In the genomic region with DNA sequence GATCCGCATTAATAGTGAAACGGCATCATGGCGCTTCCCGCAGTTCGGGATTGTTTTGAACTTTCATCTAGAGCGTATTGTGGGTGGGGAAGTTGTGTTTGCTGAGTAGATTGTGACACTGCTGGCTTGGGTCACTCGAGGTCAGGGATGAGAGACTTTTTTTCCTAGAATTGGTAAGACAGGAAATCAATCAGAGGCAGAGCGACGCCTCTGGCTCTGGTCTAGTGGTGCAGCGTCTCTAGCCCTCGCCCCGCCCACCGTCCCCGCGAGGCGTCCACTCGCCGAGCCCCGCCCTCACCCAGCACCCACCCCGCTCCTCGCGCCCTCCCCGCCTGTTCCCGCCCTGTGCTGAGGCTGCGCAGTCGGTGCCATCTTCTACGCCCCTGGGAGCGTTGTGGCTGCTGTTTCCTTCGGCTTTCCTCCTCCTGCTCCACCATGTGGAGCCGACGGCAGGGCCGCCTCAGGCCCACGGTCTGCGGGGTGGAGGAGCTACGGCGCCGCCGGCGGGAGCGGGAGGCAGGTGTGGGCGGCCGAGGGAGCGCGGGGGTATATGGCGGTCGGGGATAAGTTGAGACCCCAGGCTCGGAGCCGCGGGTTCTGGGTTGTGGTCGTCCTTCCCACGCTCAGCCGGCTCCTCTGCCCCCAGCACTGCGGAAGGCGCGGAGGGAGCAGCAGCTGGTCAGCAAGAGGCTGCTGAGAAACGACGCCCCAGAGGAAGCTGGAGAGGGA, we compare ENCODE assay signal across 1 cellular context.
TF ChIP-seq lines count a peak whose summit lies in the region.

A gene (plus strand): TSS at position 359 of the 729 bp plus-strand sequence. CDS start 77 bp downstream, at position 436.

TF ChIP-seq in HepG2, 621 proteins besides CTCF, POLR2A, EP300 and RAD21 (continued from another document and continues in another):
- TF ChIP-seq, protein P1, sequence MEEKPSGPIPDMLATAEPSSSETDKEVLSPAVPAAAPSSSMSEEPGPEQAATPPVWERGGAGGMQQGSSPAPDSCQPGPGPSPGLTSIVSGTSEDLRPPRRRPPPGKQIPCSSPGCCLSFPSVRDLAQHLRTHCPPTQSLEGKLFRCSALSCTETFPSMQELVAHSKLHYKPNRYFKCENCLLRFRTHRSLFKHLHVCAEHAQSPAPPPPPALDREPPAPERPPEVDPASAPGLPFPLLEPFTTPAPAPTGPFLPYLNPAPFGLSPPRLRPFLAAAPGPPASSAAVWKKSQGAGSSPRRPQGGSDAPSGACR (CRISPR knock-in tag; IDR thresholded peaks at IDR 0.05), result no peak
- TF ChIP-seq ZNF460 (CRISPR knock-in tag; IDR thresholded peaks at IDR 0.05; ENCODE audit: borderline replicate concordance) (no peak; the same call in 1 of the 2 replicates), ZNF382 (CRISPR knock-in tag; IDR thresholded peaks at IDR 0.05; ENCODE audit: borderline replicate concordance) (no peak), PCBP2 (optimal IDR thresholded peaks at IDR 0.05; ENCODE audit: low read depth, low read length, poor library complexity, severe bottlenecking) (no peak), ZNF660 (CRISPR knock-in tag; IDR thresholded peaks at IDR 0.05; ENCODE audit: borderline replicate concordance, low read depth) (peak; percentile 55; the same call in 1 of the 2 replicates), NKX3-1 (CRISPR knock-in tag; IDR thresholded peaks at IDR 0.05) (no peak), TAF15 (IDR thresholded peaks at IDR 0.05; ENCODE audit: low read depth, low read length, poor library complexity, severe bottlenecking) (peak; percentile 97), PRPF4 (IDR thresholded peaks at IDR 0.05; ENCODE audit: low read depth, low read length, poor library complexity, severe bottlenecking) (no peak), SMAD9 (CRISPR knock-in tag; IDR thresholded peaks at IDR 0.05) (no peak), ZNF329 (CRISPR knock-in tag; IDR thresholded peaks at IDR 0.05; ENCODE audit: low read depth) (0 out of 2 replicates have a peak, but pooled peaks have one; percentile 23), SOX6 (IDR thresholded peaks at IDR 0.05) (no peak), SOX6 (CRISPR knock-in tag; IDR thresholded peaks at IDR 0.05) (peak; percentile 92), KDM5A (IDR thresholded peaks at IDR 0.05; ENCODE audit: borderline replicate concordance, low read length) (peak; percentile 54; the same call in 1 of the 2 replicates), JARID2 (CRISPR knock-in tag; IDR thresholded peaks at IDR 0.05; ENCODE audit: insufficient replicate concordance) (no peak), PTBP1 (IDR thresholded peaks at IDR 0.05; ENCODE audit: low read depth, low read length, poor library complexity, severe bottlenecking) (no peak), NFATC3 (CRISPR knock-in tag; IDR thresholded peaks at IDR 0.05) (0 out of 2 replicates have a peak, but pooled peaks have one; percentile 83), ZNF564 (CRISPR knock-in tag; IDR thresholded peaks at IDR 0.05) (peak; percentile 89), CENPX (CRISPR knock-in tag; IDR thresholded peaks at IDR 0.05) (no peak), ZSCAN30 (CRISPR knock-in tag; IDR thresholded peaks at IDR 0.05) (no peak), ZNF558 (CRISPR knock-in tag; IDR thresholded peaks at IDR 0.05; ENCODE audit: borderline replicate concordance) (0 out of 2 replicates have a peak, but pooled peaks have one; percentile 83), MTA3 (CRISPR knock-in tag; IDR thresholded peaks at IDR 0.05) (no peak), IRF2 (CRISPR knock-in tag; IDR thresholded peaks at IDR 0.05) (peak; percentile 89), ZNF230 (CRISPR knock-in tag; IDR thresholded peaks at IDR 0.05) (peak; percentile 87; the same call in 1 of the 2 replicates), ZNF616 (CRISPR knock-in tag; IDR thresholded peaks at IDR 0.05; ENCODE audit: low read depth) (no peak), ZFX (CRISPR knock-in tag; IDR thresholded peaks at IDR 0.05; ENCODE audit: low read depth) (peak; percentile 77), ZNF138 (CRISPR knock-in tag; IDR thresholded peaks at IDR 0.05; ENCODE audit: low read depth) (no peak), CENPT (CRISPR knock-in tag; IDR thresholded peaks at IDR 0.05; ENCODE audit: low read depth) (no peak), HNRNPL (IDR thresholded peaks at IDR 0.05; ENCODE audit: low read depth, low read length) (no peak; the same call in 1 of the 2 replicates), ZNF530 (CRISPR knock-in tag; IDR thresholded peaks at IDR 0.05; ENCODE audit: low read depth) (no peak), NONO (IDR thresholded peaks at IDR 0.05) (no peak), NONO (CRISPR knock-in tag; conservative IDR thresholded peaks at IDR 0.05) (peak; percentile 77; the same call in 1 of the 2 replicates), IKZF4 (CRISPR knock-in tag; IDR thresholded peaks at IDR 0.05; ENCODE audit: borderline replicate concordance, low read depth, not compliant biosample characterization) (peak; percentile 60), ZNF543 (CRISPR knock-in tag; IDR thresholded peaks at IDR 0.05) (peak; percentile 87; the same call in 1 of the 2 replicates), MATR3 (CRISPR knock-in tag; IDR thresholded peaks at IDR 0.05) (no peak), NRL (CRISPR knock-in tag; IDR thresholded peaks at IDR 0.05; ENCODE audit: borderline replicate concordance) (peak; percentile 96)
- TF ChIP-seq, protein P2, sequence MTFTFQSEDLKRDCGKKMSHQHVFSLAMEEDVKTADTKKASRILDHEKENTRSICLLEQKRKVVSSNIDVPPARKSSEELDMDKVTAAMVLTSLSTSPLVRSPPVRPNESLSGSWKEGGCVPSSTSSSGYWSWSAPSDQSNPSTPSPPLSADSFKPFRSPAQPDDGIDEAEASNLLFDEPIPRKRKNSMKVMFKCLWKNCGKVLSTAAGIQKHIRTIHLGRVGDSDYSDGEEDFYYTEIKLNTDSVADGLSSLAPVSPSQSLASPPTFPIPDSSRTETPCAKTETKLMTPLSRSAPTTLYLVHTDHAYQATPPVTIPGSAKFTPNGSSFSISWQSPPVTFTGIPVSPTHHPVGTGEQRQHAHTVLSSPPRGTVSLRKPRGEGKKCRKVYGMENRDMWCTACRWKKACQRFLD (CRISPR knock-in tag; IDR thresholded peaks at IDR 0.05; ENCODE audit: borderline replicate concordance), result peak; percentile 72
- TF ChIP-seq, protein P3, sequence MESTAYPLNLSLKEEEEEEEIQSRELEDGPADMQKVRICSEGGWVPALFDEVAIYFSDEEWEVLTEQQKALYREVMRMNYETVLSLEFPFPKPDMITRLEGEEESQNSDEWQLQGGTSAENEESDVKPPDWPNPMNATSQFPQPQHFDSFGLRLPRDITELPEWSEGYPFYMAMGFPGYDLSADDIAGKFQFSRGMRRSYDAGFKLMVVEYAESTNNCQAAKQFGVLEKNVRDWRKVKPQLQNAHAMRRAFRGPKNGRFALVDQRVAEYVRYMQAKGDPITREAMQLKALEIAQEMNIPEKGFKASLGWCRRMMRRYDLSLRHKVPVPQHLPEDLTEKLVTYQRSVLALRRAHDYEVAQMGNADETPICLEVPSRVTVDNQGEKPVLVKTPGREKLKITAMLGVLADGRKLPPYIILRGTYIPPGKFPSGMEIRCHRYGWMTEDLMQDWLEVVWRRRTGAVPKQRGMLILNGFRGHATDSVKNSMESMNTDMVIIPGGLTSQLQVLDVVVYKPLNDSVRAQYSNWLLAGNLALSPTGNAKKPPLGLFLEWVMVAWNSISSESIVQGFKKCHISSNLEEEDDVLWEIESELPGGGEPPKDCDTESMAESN (CRISPR knock-in tag; conservative IDR thresholded peaks at IDR 0.05), result peak; percentile 78
- TF ChIP-seq, protein P4, sequence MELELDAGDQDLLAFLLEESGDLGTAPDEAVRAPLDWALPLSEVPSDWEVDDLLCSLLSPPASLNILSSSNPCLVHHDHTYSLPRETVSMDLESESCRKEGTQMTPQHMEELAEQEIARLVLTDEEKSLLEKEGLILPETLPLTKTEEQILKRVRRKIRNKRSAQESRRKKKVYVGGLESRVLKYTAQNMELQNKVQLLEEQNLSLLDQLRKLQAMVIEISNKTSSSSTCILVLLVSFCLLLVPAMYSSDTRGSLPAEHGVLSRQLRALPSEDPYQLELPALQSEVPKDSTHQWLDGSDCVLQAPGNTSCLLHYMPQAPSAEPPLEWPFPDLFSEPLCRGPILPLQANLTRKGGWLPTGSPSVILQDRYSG (CRISPR knock-in tag; IDR thresholded peaks at IDR 0.05), result no peak
- TF ChIP-seq, protein P5, sequence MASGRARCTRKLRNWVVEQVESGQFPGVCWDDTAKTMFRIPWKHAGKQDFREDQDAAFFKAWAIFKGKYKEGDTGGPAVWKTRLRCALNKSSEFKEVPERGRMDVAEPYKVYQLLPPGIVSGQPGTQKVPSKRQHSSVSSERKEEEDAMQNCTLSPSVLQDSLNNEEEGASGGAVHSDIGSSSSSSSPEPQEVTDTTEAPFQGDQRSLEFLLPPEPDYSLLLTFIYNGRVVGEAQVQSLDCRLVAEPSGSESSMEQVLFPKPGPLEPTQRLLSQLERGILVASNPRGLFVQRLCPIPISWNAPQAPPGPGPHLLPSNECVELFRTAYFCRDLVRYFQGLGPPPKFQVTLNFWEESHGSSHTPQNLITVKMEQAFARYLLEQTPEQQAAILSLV (CRISPR knock-in tag; IDR thresholded peaks at IDR 0.05; ENCODE audit: borderline replicate concordance), result peak; percentile 87
- TF ChIP-seq, protein P6, sequence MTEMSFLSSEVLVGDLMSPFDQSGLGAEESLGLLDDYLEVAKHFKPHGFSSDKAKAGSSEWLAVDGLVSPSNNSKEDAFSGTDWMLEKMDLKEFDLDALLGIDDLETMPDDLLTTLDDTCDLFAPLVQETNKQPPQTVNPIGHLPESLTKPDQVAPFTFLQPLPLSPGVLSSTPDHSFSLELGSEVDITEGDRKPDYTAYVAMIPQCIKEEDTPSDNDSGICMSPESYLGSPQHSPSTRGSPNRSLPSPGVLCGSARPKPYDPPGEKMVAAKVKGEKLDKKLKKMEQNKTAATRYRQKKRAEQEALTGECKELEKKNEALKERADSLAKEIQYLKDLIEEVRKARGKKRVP (CRISPR knock-in tag; IDR thresholded peaks at IDR 0.05), result peak in 1 of 2 experiments; percentile 49; a peak in 1 of 4 replicates
- TF ChIP-seq, protein P7, sequence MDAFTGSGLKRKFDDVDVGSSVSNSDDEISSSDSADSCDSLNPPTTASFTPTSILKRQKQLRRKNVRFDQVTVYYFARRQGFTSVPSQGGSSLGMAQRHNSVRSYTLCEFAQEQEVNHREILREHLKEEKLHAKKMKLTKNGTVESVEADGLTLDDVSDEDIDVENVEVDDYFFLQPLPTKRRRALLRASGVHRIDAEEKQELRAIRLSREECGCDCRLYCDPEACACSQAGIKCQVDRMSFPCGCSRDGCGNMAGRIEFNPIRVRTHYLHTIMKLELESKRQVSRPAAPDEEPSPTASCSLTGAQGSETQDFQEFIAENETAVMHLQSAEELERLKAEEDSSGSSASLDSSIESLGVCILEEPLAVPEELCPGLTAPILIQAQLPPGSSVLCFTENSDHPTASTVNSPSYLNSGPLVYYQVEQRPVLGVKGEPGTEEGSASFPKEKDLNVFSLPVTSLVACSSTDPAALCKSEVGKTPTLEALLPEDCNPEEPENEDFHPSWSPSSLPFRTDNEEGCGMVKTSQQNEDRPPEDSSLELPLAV (CRISPR knock-in tag; conservative IDR thresholded peaks at IDR 0.05; ENCODE audit: low read depth), result no peak
- TF ChIP-seq, protein P8, sequence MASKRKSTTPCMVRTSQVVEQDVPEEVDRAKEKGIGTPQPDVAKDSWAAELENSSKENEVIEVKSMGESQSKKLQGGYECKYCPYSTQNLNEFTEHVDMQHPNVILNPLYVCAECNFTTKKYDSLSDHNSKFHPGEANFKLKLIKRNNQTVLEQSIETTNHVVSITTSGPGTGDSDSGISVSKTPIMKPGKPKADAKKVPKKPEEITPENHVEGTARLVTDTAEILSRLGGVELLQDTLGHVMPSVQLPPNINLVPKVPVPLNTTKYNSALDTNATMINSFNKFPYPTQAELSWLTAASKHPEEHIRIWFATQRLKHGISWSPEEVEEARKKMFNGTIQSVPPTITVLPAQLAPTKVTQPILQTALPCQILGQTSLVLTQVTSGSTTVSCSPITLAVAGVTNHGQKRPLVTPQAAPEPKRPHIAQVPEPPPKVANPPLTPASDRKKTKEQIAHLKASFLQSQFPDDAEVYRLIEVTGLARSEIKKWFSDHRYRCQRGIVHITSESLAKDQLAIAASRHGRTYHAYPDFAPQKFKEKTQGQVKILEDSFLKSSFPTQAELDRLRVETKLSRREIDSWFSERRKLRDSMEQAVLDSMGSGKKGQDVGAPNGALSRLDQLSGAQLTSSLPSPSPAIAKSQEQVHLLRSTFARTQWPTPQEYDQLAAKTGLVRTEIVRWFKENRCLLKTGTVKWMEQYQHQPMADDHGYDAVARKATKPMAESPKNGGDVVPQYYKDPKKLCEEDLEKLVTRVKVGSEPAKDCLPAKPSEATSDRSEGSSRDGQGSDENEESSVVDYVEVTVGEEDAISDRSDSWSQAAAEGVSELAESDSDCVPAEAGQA (IDR thresholded peaks at IDR 0.05; ENCODE audit: low read depth), result no peak
- TF ChIP-seq, protein P8 (CRISPR knock-in tag; IDR thresholded peaks at IDR 0.05; ENCODE audit: borderline replicate concordance), result no peak
- TF ChIP-seq, protein P9, sequence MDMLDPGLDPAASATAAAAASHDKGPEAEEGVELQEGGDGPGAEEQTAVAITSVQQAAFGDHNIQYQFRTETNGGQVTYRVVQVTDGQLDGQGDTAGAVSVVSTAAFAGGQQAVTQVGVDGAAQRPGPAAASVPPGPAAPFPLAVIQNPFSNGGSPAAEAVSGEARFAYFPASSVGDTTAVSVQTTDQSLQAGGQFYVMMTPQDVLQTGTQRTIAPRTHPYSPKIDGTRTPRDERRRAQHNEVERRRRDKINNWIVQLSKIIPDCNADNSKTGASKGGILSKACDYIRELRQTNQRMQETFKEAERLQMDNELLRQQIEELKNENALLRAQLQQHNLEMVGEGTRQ (IDR thresholded peaks at IDR 0.05; ENCODE audit: low read depth, low read length), result no peak
- TF ChIP-seq, protein P9 (CRISPR knock-in tag; IDR thresholded peaks at IDR 0.05; ENCODE audit: borderline replicate concordance), result no peak
